In the genomic region with DNA sequence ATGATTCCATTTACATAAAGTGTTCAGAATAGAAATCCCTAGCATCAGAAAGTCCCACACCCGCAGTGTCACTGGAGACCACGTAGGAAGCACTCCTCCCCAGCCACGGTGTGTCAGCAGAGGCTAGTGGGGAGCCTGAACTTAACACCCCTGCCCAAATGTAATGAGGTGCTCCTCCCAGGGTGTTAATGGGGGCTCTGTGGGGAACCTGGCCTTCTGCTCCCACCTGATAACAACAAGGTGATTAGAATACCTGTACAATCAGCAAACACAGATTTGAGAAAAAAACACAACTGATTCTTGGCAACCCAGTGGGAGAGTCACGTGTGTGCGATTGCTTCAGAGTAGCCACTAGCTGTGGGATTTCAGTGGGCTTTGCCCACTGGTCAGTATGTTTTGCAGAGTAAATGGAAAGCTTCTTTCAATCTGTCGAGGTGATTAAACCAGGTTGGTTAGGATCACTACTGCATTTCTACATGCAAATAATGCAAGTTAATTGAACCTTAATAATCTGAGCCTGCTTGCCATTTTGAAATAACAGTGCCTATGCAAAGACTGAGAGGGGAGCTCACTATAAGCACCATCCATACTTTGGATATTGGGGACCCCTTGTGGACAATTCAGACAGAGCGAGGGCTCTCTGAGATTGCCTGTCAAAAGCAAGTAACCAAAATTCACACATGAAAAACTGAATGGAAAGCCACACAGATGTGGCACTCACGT, we compare ENCODE assay signal across 9 cellular contexts. TPM values are rescaled to one million over a fixed set of nuclear protein-coding genes. Genes with fewer than 3 reads are reported as not detected.
A peak's percentile ranks its signal among the peaks of the same experiment; 100 is the strongest.
DNase-seq lines count a peak whose midpoint lies in the region; ATAC-seq, FAIRE-seq and TF ChIP-seq lines count a peak whose summit lies in the region.
"Had no signal": no experiment of that assay in that cellular context is flagged by ENCODE, and none has a peak within 500 bp of the region (broad histone marks: within the 10 kb centered on the region; RNA-seq: fewer than 3 reads in every experiment).

No MANE protein-coding gene starts in this region.

- H3K4me1 ChIP-seq in H1 (replicated peaks in 1 of 4; ENCODE audit: control insufficient read depth in 3 of 4, insufficient read depth in 4 of 4, low read length in 3 of 4) = no peaks in the 10 kb centered on the region
- peaks cover 3% of the 10 kb centered on the region for H3K4me1 ChIP-seq in vagina

- no peak overlapping the region for H2BK5ac ChIP-seq in H1 (ENCODE audit: low read depth, low read length)

- H3K79me2 ChIP-seq in H1 (ENCODE audit: control insufficient read depth in 1 of 2, insufficient read depth in 2 of 2, low read length in 2 of 2) = no peaks in the 10 kb centered on the region

- H3K23ac ChIP-seq in H1 (ENCODE audit: insufficient read length) = no peak overlapping the region

- peak; percentile 82 to 87 for TF ChIP-seq RAD21 in H1 (IDR thresholded peaks at IDR 0.05 in 1 of 2, conservative IDR thresholded peaks at IDR 0.05 in 1 of 2; ENCODE audit: low read depth in 2 of 2, low read length in 2 of 2)

- no peaks in the 10 kb centered on the region for H4K20me1 ChIP-seq in H1 (replicated peaks in 1 of 2; ENCODE audit: control insufficient read depth in 1 of 2, insufficient read depth in 2 of 2, low read length in 2 of 2)

- H2AK5ac ChIP-seq in H1 (ENCODE audit: low read depth, low read length) = no peak overlapping the region

- peak; percentile 69 for DNase-seq in ACHN
- peak; percentile 34 for DNase-seq in NCI-H2107 (lab: John Stamatoyannopoulos, UW)
- DNase-seq in H1 (ENCODE audit: low read depth in 1 of 2, low spot score in 2 of 2) = no peak
- DNase-seq in middle frontal gyrus (ENCODE audit: extremely low spot score, low spot score) = peak; percentile 39
- DNase-seq in vagina (ENCODE audit: extremely low spot score in 2 of 2) = no peak

- H4K8ac ChIP-seq in H1 (ENCODE audit: extremely low read depth, insufficient read depth, low read length) = no peak overlapping the region; the same call in 1 of the 2 replicates

- TF ChIP-seq POLR2A in H1 (IDR thresholded peaks at IDR 0.05; ENCODE audit: control extremely low read depth in 1 of 2, low read depth in 2 of 2, low read length in 2 of 2) = no peak
- TF ChIP-seq POLR2A in vagina (IDR thresholded peaks at IDR 0.05) = no peak

- no peak overlapping the region for H3K56ac ChIP-seq in H1 (replicated peaks; ENCODE audit: insufficient read length, low read depth, low read length)

- TF ChIP-seq CTCF in GM12873 (IDR thresholded peaks at IDR 0.05; ENCODE audit: insufficient read depth, low read depth, low read length, missing control alignments) (peak; percentile 78), H1 (IDR thresholded peaks at IDR 0.05; ENCODE audit: control extremely low read depth in 1 of 3, insufficient read depth in 1 of 3, low read depth in 1 of 3, low read length in 3 of 3) (peak in 2 of 3 experiments; percentile 75 to 81; a peak in 3 of 4 replicates), vagina (IDR thresholded peaks at IDR 0.05) (peak; percentile 34 to 70 (median 38))

- H4K5ac ChIP-seq in H1 (ENCODE audit: insufficient read length, low read depth, low read length) = no peak overlapping the region

- FAIRE-seq in TTC549 (lab: Jason Lieb, UNC) (peak; percentile 88), H1 (lab: Jason Lieb, UNC) (peak; percentile 52)
- FAIRE-seq: endometrium had no signal

- no peak overlapping the region for H2BK20ac ChIP-seq in H1 (ENCODE audit: low read length)

- no peak overlapping the region for H3K14ac ChIP-seq in H1 (ENCODE audit: insufficient read length)

- ATAC-seq in GM18870 (IDR thresholded peaks at IDR 0.05; ENCODE audit: unreplicated experiment) = no peak

- CTCF ChIA-PET in H1 (lab: Charles Lee; ENCODE audit: partially characterized antibody) = interaction anchor here (0.6 to 6.9 kb wide), 35 partner anchors 9 to 111 kb away, joined by 3 to 97 read pairs (median 5); a partner anchor contains a TSS

- no peak overlapping the region for H3K4me3 ChIP-seq in H1 (ENCODE audit: extremely low read depth in 1 of 4, insufficient read depth in 2 of 4, low read depth in 3 of 4, low read length in 4 of 4)
- no peak overlapping the region for H3K4me3 ChIP-seq in vagina

- H2AFZ ChIP-seq in H1 (ENCODE audit: low read length) = no peak overlapping the region

- H3K27me3 ChIP-seq in H1 (replicated peaks in 1 of 4; ENCODE audit: control insufficient read depth in 3 of 4, extremely low read depth in 1 of 4, insufficient read depth in 3 of 4, low read length in 3 of 4) (no peaks in the 10 kb centered on the region), vagina (no peaks in the 10 kb centered on the region)

- no peaks in the 10 kb centered on the region for H3K9me3 ChIP-seq in H1 (ENCODE audit: insufficient read depth in 2 of 2, low read depth in 1 of 2, low read length in 1 of 2)
- H3K9me3 ChIP-seq in vagina = no peaks in the 10 kb centered on the region

- H3K36me3 ChIP-seq in H1 (ENCODE audit: control insufficient read depth in 2 of 4, insufficient read depth in 4 of 4, low read length in 3 of 4) = no peaks in the 10 kb centered on the region; a peak in 1 of 8 replicates
- no peaks in the 10 kb centered on the region for H3K36me3 ChIP-seq in vagina

- no peak overlapping the region for H2BK120ac ChIP-seq in H1 (replicated peaks; ENCODE audit: low read depth, low read length)

- POLR2A ChIA-PET in H1 (lab: Charles Lee; ENCODE audit: partially characterized antibody) = interaction anchor here (0.8 to 1.5 kb wide), 8 partner anchors 11 to 94 kb away, joined by 3 to 6 read pairs (median 3); no protein-coding TSS in a partner anchor

- no peak for TF ChIP-seq EP300 in H1 (IDR thresholded peaks at IDR 0.05; ENCODE audit: borderline replicate concordance in 1 of 2, low read depth in 2 of 2, low read length in 2 of 2)

- H3K4ac ChIP-seq in H1 (replicated peaks; ENCODE audit: insufficient read length, low read depth, low read length) = no peak overlapping the region

- WGBS in H1 (ENCODE audit: extremely low coverage in 1 of 2, insufficient coverage in 1 of 2, insufficient read length in 1 of 2, insufficient replicate concordance in 2 of 2, low coverage in 1 of 2, low lambda C conversion rate in 2 of 2, missing lambda C conversion rate in 1 of 2), 2 experiments = 65% methylated on average over 8 of the region's 8 CpGs; no CpG with 5 or more reads in 1 of the 2 experiments

- no peak overlapping the region for H2BK12ac ChIP-seq in H1 (ENCODE audit: low read depth, low read length)

- H3K27ac ChIP-seq in H1 (ENCODE audit: low read depth, low read length) (no peak overlapping the region), vagina (no peak overlapping the region)

- H3K4me2 ChIP-seq in H1 (ENCODE audit: insufficient read depth in 1 of 2, low read depth in 2 of 2, low read length in 2 of 2) = no peak overlapping the region

- H3K79me1 ChIP-seq in H1 (ENCODE audit: low read depth, low read length) = no peaks in the 10 kb centered on the region

- H3K9ac ChIP-seq in H1 (replicated peaks in 1 of 4; ENCODE audit: extremely low read depth in 1 of 4, low read depth in 3 of 4, low read length in 3 of 4) = no peak overlapping the region

- no peak overlapping the region for H3K18ac ChIP-seq in H1 (ENCODE audit: extremely low read depth, low read length)

- 0 out of 2 replicates have a peak overlapping the region, but pooled peaks have one; percentile 31 for H2BK15ac ChIP-seq in H1 (ENCODE audit: low read length)

- no peak overlapping the region for H4K91ac ChIP-seq in H1 (replicated peaks; ENCODE audit: insufficient read length, low read length)

- H3K23me2 ChIP-seq in H1 (ENCODE audit: low read depth, low read length) = no peaks in the 10 kb centered on the region

- in situ Hi-C loops in ACHN (cut with HindIII; ENCODE audit: low pct_ligation_motif_present, low pct_unique_long_range_greater_than_20kb, low sequenced_read_pairs) = no loop called here

- intact Hi-C loops in vagina (cut with DNase I) = loop anchor here (5.0 kb wide), 1 partner anchor 89 kb away; no protein-coding TSS in a partner anchor

RNA-seq across cellular contexts. Expression of a gene that starts 20.6 kb away (rescaled TPM):
- total RNA-seq in H1 (2021; fragmentation: NEBNext Ultra II Directional; extraction: Animal tissue kit (Norgen Biotek cat#: 25700)) = 103 and 109 TPM in 2 replicates
- 242 and 280 TPM in 2 replicates for polyA plus RNA-seq in H1 (2011; rRNA removed)
- 239 TPM for polyA plus RNA-seq in H1 (2011; cell fraction: cytosol; rRNA removed)
- polyA plus RNA-seq in H1 (2011; cell fraction: nucleus; rRNA removed) = 171 TPM
- polyA plus RNA-seq in H1 (2012, experiment 1 of 2) = 122 to 150 TPM (median 141 TPM) in 4 replicates
- 226 TPM for polyA plus RNA-seq in H1 (2012, experiment 2 of 2)
- polyA plus RNA-seq in H1 (2013, experiment 1 of 2) = 210 TPM
- polyA plus RNA-seq in H1 (2013, experiment 2 of 2) = 231 TPM
- 88.7 and 110 TPM in 2 replicates for polyA minus RNA-seq in H1 (2011; rRNA and poly(A)+ RNA removed)
- polyA minus RNA-seq in H1 (2011; cell fraction: cytosol; rRNA and poly(A)+ RNA removed) = 60.9 TPM
- polyA minus RNA-seq in H1 (2011; cell fraction: nucleus; rRNA and poly(A)+ RNA removed) = 80.4 TPM
- total RNA-seq in vagina = 150 TPM

RNA-seq across cellular contexts. Expression of a gene that starts 20.8 kb away (rescaled TPM):
- total RNA-seq in H1 (2021; fragmentation: NEBNext Ultra II Directional; extraction: Animal tissue kit (Norgen Biotek cat#: 25700)) = 118 and 123 TPM in 2 replicates
- 183 and 329 TPM in 2 replicates for polyA plus RNA-seq in H1 (2011; rRNA removed)
- 173 TPM for polyA plus RNA-seq in H1 (2011; cell fraction: cytosol; rRNA removed)
- polyA plus RNA-seq in H1 (2011; cell fraction: nucleus; rRNA removed) = 696 TPM
- polyA plus RNA-seq in H1 (2012, experiment 1 of 2) = 96.2 to 130 TPM (median 121 TPM) in 4 replicates
- 111 TPM for polyA plus RNA-seq in H1 (2012, experiment 2 of 2)
- 114 TPM for polyA plus RNA-seq in H1 (2013, experiment 1 of 2)
- 115 TPM for polyA plus RNA-seq in H1 (2013, experiment 2 of 2)
- polyA minus RNA-seq in H1 (2011; rRNA and poly(A)+ RNA removed) = 238 and 245 TPM in 2 replicates
- 75.1 TPM for polyA minus RNA-seq in H1 (2011; cell fraction: cytosol; rRNA and poly(A)+ RNA removed)
- polyA minus RNA-seq in H1 (2011; cell fraction: nucleus; rRNA and poly(A)+ RNA removed) = 149 TPM
- 37.3 TPM for total RNA-seq in vagina

RNA-seq across cellular contexts. Expression of a gene that starts 25.9 kb away (rescaled TPM):
- total RNA-seq in H1 (2021; fragmentation: NEBNext Ultra II Directional; extraction: Animal tissue kit (Norgen Biotek cat#: 25700)) = 146 and 147 TPM in 2 replicates
- 130 and 197 TPM in 2 replicates for polyA plus RNA-seq in H1 (2011; rRNA removed)
- polyA plus RNA-seq in H1 (2011; cell fraction: cytosol; rRNA removed) = 85.0 TPM
- 539 TPM for polyA plus RNA-seq in H1 (2011; cell fraction: nucleus; rRNA removed)
- 122 to 193 TPM (median 170 TPM) in 4 replicates for polyA plus RNA-seq in H1 (2012, experiment 1 of 2)
- polyA plus RNA-seq in H1 (2012, experiment 2 of 2) = 94.0 TPM
- polyA plus RNA-seq in H1 (2013, experiment 1 of 2) = 48.5 TPM
- polyA plus RNA-seq in H1 (2013, experiment 2 of 2) = 35.0 TPM
- polyA minus RNA-seq in H1 (2011; rRNA and poly(A)+ RNA removed) = 520 and 532 TPM in 2 replicates
- polyA minus RNA-seq in H1 (2011; cell fraction: cytosol; rRNA and poly(A)+ RNA removed) = 235 TPM
- polyA minus RNA-seq in H1 (2011; cell fraction: nucleus; rRNA and poly(A)+ RNA removed) = 296 TPM
- total RNA-seq in vagina = 25.0 TPM

RNA-seq across cellular contexts. Expression of a gene that starts 42.5 kb away (rescaled TPM):
- total RNA-seq in H1 (2021; fragmentation: NEBNext Ultra II Directional; extraction: Animal tissue kit (Norgen Biotek cat#: 25700)) = not detected in 2 replicates
- 0.02 TPM in 2 replicates for polyA plus RNA-seq in H1 (2011; rRNA removed)
- 0.04 TPM for polyA plus RNA-seq in H1 (2011; cell fraction: cytosol; rRNA removed)
- polyA plus RNA-seq in H1 (2011; cell fraction: nucleus; rRNA removed) = 0.03 TPM
- polyA plus RNA-seq in H1 (2012, experiment 1 of 2) = 0.07 TPM in 1 of 4 replicates, not detected in the others
- polyA plus RNA-seq in H1 (2012, experiment 2 of 2) = not detected
- not detected for polyA plus RNA-seq in H1 (2013, experiment 1 of 2)
- polyA plus RNA-seq in H1 (2013, experiment 2 of 2) = under 0.01 TPM
- polyA minus RNA-seq in H1 (2011; rRNA and poly(A)+ RNA removed) = not detected in 2 replicates
- not detected for polyA minus RNA-seq in H1 (2011; cell fraction: cytosol; rRNA and poly(A)+ RNA removed)
- polyA minus RNA-seq in H1 (2011; cell fraction: nucleus; rRNA and poly(A)+ RNA removed) = not detected
- total RNA-seq in vagina = 7.4 TPM

RNA-seq across cellular contexts. Expression of a gene that starts 52.1 kb away (rescaled TPM):
- not detected in 2 replicates for total RNA-seq in H1 (2021; fragmentation: NEBNext Ultra II Directional; extraction: Animal tissue kit (Norgen Biotek cat#: 25700))
- polyA plus RNA-seq in H1 (2011; rRNA removed) = not detected in 2 replicates
- not detected for polyA plus RNA-seq in H1 (2011; cell fraction: cytosol; rRNA removed)
- polyA plus RNA-seq in H1 (2011; cell fraction: nucleus; rRNA removed) = not detected
- not detected in 4 replicates for polyA plus RNA-seq in H1 (2012, experiment 1 of 2)
- polyA plus RNA-seq in H1 (2012, experiment 2 of 2) = not detected
- polyA plus RNA-seq in H1 (2013, experiment 1 of 2) = not detected
- not detected for polyA plus RNA-seq in H1 (2013, experiment 2 of 2)
- polyA minus RNA-seq in H1 (2011; rRNA and poly(A)+ RNA removed) = not detected in 2 replicates
- not detected for polyA minus RNA-seq in H1 (2011; cell fraction: cytosol; rRNA and poly(A)+ RNA removed)
- not detected for polyA minus RNA-seq in H1 (2011; cell fraction: nucleus; rRNA and poly(A)+ RNA removed)
- not detected for total RNA-seq in vagina

Comparison
In these comparisons a context has a peak if more than half of its experiments do, and no peak if none do; other contexts are left out.
1. DNase-seq: peak in ACHN (single experiment), NCI-H2107 (single experiment) and middle frontal gyrus (single experiment); none in H1 (0 of 2) and vagina (0 of 2).
2. Peak in every context shown above with its lines, with median percentiles within 50 percentile points of each other: CTCF ChIP-seq.